ENCODE assay signal across 1 cellular context in the genomic region with DNA sequence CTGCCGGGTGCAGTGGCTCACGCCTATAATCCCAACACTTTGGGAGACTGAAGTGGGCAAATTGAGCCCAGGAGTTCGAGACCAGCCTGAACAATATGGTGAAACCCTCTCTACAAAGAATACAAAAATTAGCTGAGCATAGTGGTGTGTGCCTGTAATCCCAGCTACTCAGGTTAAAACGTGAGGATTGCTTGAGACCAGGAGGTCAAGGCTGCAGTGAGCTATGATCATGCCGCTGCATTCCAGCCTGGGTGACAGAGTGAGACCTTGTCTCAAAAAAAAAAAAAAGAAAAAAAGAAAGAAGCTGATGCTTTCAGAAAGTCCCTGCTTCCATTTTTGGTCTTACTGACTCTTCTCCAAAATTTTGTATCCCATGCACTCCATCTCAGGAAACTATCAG.
TF ChIP-seq lines count a peak whose summit lies in the region.

No MANE protein-coding gene starts in this region.

TF ChIP-seq in HepG2, 621 proteins besides CTCF, POLR2A, EP300 and RAD21:
- no peak for TF ChIP-seq RXRB (CRISPR knock-in tag; IDR thresholded peaks at IDR 0.05; ENCODE audit: borderline replicate concordance)
- TF ChIP-seq FOXK2 (IDR thresholded peaks at IDR 0.05) = no peak
- no peak for TF ChIP-seq ARNTL (CRISPR knock-in tag; IDR thresholded peaks at IDR 0.05)
- TF ChIP-seq PLRG1 (conservative IDR thresholded peaks at IDR 0.05) = no peak
- no peak for TF ChIP-seq PAWR (CRISPR knock-in tag; IDR thresholded peaks at IDR 0.05; ENCODE audit: borderline replicate concordance)
- TF ChIP-seq ZNF329 (CRISPR knock-in tag; IDR thresholded peaks at IDR 0.05; ENCODE audit: low read depth) = no peak
- no peak for TF ChIP-seq SCMH1 (CRISPR knock-in tag; IDR thresholded peaks at IDR 0.05; ENCODE audit: borderline replicate concordance)
- peak; percentile 67 for TF ChIP-seq BHLHE40 (IDR thresholded peaks at IDR 0.05; ENCODE audit: low read length)
- TF ChIP-seq, protein P1, sequence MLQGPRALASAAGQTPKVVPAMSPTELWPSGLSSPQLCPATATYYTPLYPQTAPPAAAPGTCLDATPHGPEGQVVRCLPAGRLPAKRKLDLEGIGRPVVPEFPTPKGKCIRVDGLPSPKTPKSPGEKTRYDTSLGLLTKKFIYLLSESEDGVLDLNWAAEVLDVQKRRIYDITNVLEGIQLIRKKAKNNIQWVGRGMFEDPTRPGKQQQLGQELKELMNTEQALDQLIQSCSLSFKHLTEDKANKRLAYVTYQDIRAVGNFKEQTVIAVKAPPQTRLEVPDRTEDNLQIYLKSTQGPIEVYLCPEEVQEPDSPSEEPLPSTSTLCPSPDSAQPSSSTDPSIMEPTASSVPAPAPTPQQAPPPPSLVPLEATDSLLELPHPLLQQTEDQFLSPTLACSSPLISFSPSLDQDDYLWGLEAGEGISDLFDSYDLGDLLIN (CRISPR knock-in tag; IDR thresholded peaks at IDR 0.05; ENCODE audit: borderline replicate concordance) = no peak
- TF ChIP-seq ZNF550 (CRISPR knock-in tag; IDR thresholded peaks at IDR 0.05; ENCODE audit: borderline replicate concordance) = no peak
- TF ChIP-seq, protein P2, sequence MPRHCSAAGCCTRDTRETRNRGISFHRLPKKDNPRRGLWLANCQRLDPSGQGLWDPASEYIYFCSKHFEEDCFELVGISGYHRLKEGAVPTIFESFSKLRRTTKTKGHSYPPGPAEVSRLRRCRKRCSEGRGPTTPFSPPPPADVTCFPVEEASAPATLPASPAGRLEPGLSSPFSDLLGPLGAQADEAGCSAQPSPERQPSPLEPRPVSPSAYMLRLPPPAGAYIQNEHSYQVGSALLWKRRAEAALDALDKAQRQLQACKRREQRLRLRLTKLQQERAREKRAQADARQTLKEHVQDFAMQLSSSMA (CRISPR knock-in tag; IDR thresholded peaks at IDR 0.05) = no peak
- no peak for TF ChIP-seq NR2F6 (IDR thresholded peaks at IDR 0.05)
- peak; percentile 23; the same call in 1 of the 2 replicates for TF ChIP-seq NR2F6 (CRISPR knock-in tag; IDR thresholded peaks at IDR 0.05)
- no peak for TF ChIP-seq ZNF841 (CRISPR knock-in tag; IDR thresholded peaks at IDR 0.05; ENCODE audit: borderline replicate concordance)
- TF ChIP-seq, protein P3, sequence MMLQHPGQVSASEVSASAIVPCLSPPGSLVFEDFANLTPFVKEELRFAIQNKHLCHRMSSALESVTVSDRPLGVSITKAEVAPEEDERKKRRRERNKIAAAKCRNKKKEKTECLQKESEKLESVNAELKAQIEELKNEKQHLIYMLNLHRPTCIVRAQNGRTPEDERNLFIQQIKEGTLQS (CRISPR knock-in tag; IDR thresholded peaks at IDR 0.05) = no peak
- no peak for TF ChIP-seq BRCA1 (CRISPR knock-in tag; IDR thresholded peaks at IDR 0.05)
- TF ChIP-seq CC2D1A (CRISPR knock-in tag; IDR thresholded peaks at IDR 0.05) = no peak
- no peak for TF ChIP-seq KLF16 (CRISPR knock-in tag; IDR thresholded peaks at IDR 0.05)
- TF ChIP-seq NR2F1 (CRISPR knock-in tag; IDR thresholded peaks at IDR 0.05) = peak in 1 of 2 experiments; percentile 28; a peak in 1 of 4 replicates
- TF ChIP-seq ZEB1 (IDR thresholded peaks at IDR 0.05; ENCODE audit: insufficient replicate concordance, low read depth) = no peak
- no peak for TF ChIP-seq ZNF441 (CRISPR knock-in tag; IDR thresholded peaks at IDR 0.05; ENCODE audit: borderline replicate concordance)
- no peak for TF ChIP-seq ZNF10 (CRISPR knock-in tag; IDR thresholded peaks at IDR 0.05; ENCODE audit: borderline replicate concordance, low read depth)
- TF ChIP-seq, protein P4, sequence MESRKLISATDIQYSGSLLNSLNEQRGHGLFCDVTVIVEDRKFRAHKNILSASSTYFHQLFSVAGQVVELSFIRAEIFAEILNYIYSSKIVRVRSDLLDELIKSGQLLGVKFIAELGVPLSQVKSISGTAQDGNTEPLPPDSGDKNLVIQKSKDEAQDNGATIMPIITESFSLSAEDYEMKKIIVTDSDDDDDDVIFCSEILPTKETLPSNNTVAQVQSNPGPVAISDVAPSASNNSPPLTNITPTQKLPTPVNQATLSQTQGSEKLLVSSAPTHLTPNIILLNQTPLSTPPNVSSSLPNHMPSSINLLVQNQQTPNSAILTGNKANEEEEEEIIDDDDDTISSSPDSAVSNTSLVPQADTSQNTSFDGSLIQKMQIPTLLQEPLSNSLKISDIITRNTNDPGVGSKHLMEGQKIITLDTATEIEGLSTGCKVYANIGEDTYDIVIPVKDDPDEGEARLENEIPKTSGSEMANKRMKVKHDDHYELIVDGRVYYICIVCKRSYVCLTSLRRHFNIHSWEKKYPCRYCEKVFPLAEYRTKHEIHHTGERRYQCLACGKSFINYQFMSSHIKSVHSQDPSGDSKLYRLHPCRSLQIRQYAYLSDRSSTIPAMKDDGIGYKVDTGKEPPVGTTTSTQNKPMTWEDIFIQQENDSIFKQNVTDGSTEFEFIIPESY (CRISPR knock-in tag; IDR thresholded peaks at IDR 0.05) = 0 out of 2 replicates have a peak, but pooled peaks have one; percentile 34
- no peak for TF ChIP-seq TCF7L2 (IDR thresholded peaks at IDR 0.05; ENCODE audit: low read depth, low read length)
- TF ChIP-seq, protein P5, sequence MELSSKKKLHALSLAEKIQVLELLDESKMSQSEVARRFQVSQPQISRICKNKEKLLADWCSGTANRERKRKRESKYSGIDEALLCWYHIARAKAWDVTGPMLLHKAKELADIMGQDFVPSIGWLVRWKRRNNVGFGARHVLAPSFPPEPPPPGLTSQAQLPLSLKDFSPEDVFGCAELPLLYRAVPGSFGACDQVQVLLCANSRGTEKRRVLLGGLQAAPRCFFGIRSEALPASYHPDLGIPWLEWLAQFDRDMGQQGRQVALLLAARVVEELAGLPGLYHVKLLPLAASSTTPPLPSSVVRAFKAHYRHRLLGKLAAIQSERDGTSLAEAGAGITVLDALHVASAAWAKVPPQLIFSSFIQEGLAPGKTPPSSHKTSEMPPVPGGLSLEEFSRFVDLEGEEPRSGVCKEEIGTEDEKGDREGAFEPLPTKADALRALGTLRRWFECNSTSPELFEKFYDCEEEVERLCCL (CRISPR knock-in tag; IDR thresholded peaks at IDR 0.05; ENCODE audit: borderline replicate concordance) = no peak
- no peak for TF ChIP-seq RBM22 (optimal IDR thresholded peaks at IDR 0.05; ENCODE audit: low read length)
- TF ChIP-seq, protein P6, sequence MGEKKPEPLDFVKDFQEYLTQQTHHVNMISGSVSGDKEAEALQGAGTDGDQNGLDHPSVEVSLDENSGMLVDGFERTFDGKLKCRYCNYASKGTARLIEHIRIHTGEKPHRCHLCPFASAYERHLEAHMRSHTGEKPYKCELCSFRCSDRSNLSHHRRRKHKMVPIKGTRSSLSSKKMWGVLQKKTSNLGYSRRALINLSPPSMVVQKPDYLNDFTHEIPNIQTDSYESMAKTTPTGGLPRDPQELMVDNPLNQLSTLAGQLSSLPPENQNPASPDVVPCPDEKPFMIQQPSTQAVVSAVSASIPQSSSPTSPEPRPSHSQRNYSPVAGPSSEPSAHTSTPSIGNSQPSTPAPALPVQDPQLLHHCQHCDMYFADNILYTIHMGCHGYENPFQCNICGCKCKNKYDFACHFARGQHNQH (CRISPR knock-in tag; IDR thresholded peaks at IDR 0.05) = no peak
- TF ChIP-seq THAP11 (CRISPR knock-in tag; IDR thresholded peaks at IDR 0.05) = no peak
- no peak for TF ChIP-seq ATM (IDR thresholded peaks at IDR 0.05; ENCODE audit: borderline replicate concordance)
- TF ChIP-seq, protein P7, sequence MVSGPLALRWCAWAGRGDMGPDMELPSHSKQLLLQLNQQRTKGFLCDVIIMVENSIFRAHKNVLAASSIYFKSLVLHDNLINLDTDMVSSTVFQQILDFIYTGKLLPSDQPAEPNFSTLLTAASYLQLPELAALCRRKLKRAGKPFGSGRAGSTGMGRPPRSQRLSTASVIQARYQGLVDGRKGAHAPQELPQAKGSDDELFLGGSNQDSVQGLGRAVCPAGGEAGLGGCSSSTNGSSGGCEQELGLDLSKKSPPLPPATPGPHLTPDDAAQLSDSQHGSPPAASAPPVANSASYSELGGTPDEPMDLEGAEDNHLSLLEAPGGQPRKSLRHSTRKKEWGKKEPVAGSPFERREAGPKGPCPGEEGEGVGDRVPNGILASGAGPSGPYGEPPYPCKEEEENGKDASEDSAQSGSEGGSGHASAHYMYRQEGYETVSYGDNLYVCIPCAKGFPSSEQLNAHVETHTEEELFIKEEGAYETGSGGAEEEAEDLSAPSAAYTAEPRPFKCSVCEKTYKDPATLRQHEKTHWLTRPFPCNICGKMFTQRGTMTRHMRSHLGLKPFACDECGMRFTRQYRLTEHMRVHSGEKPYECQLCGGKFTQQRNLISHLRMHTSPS (CRISPR knock-in tag; IDR thresholded peaks at IDR 0.05; ENCODE audit: low read depth) = no peak
